23 cellular contexts compared by ENCODE assay signal in the genomic region with DNA sequence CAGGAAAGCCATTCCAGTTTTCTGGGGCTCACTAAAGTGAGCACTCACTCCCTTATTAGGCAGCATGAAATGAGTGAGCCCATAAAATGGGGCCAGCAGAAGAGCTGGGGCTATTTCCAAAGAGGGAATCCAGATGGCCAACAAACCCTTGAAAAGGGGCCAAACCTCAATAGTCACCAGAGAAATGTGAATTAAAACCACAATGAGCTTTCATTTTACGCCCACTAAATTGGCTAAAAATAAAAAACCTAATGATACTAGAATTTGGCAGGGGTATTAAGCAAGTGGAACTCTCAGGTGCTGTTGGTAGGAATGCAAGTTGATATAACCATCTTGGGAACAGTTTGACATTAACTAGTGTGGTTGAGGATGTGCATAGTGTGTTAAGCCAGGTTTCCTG. TPM values are rescaled to one million over a fixed set of nuclear protein-coding genes. Genes with fewer than 3 reads are reported as not detected.
DNase-seq lines count a peak whose midpoint lies in the region; ATAC-seq, FAIRE-seq and TF ChIP-seq lines count a peak whose summit lies in the region.
"Had no signal": no experiment of that assay in that cellular context is flagged by ENCODE, and none has a peak within 500 bp of the region (broad histone marks: within the 10 kb centered on the region; RNA-seq: fewer than 3 reads in every experiment).

No MANE protein-coding gene starts in this region.

- H3K9me3 ChIP-seq in astrocyte (ENCODE audit: insufficient read depth, low read depth, low read length) (no peaks in the 10 kb centered on the region), OCI-LY7 (ENCODE audit: low read length) (no peaks in the 10 kb centered on the region)
- H3K9me3 ChIP-seq: gastrocnemius medialis, mucosa of descending colon had no signal

- TF ChIP-seq CTCF in AG09319 (IDR thresholded peaks at IDR 0.05; ENCODE audit: low read depth, low read length) (no peak), astrocyte (IDR thresholded peaks at IDR 0.05; ENCODE audit: insufficient read depth, low read depth, low read length) (no peak), OCI-LY7 (conservative IDR thresholded peaks at IDR 0.05; ENCODE audit: low read length) (no peak)

- no peak overlapping the region for H3K9ac ChIP-seq in astrocyte (ENCODE audit: low read length)
- H3K9ac ChIP-seq: KMS-11 had no signal

- FAIRE-seq in astrocyte (lab: Jason Lieb, UNC), result no peak

- no peak for ATAC-seq in HG03135 (IDR thresholded peaks at IDR 0.05; ENCODE audit: unreplicated experiment)

- H3K36me3 Mint-ChIP-seq in astrocyte (ENCODE audit: low read depth, unreplicated experiment), result peaks cover 1% of the 10 kb centered on the region
- H3K36me3 Mint-ChIP-seq: type B pancreatic cell had no signal

- POLR2A ChIA-PET in OCI-LY7 (lab: Charles Lee), result interaction anchor here (0.5 to 1.3 kb wide), 3 partner anchors 10 to 271 kb away, joined by 3 to 5 read pairs (median 3); a partner anchor contains a TSS

- H3K4me1 Mint-ChIP-seq in astrocyte (ENCODE audit: low read depth, unreplicated experiment), result peaks cover 14% of the 10 kb centered on the region
- H3K4me1 Mint-ChIP-seq: activated CD4-positive, alpha-beta T cell treated with anti-CD3 and anti-CD28 coated beads for 36 hours; central memory CD8-positive, alpha-beta T cell; stimulated activated naive CD8-positive, alpha-beta T cell treated with anti-CD3 and anti-CD28 coated beads, Interleukin-15, amount 100 ng/mL, for 72 hours had no signal

- H3K4me2 ChIP-seq in astrocyte (ENCODE audit: low read length), result no peak overlapping the region
- no peak overlapping the region for H3K4me2 ChIP-seq in OCI-LY7 (ENCODE audit: low read length)
- H3K4me2 ChIP-seq: KMS-11, smooth muscle cell had no signal

- peaks cover 6% of the 10 kb centered on the region for H3K27me3 ChIP-seq in astrocyte (ENCODE audit: insufficient read depth, low read length)
- H3K27me3 ChIP-seq: gastrocnemius medialis had no signal

- H3K27me3 Mint-ChIP-seq in astrocyte (ENCODE audit: low read depth, unreplicated experiment), result peaks cover 23% of the 10 kb centered on the region
- H3K27me3 Mint-ChIP-seq: activated CD4-positive, alpha-beta T cell treated with anti-CD3 and anti-CD28 coated beads for 36 hours; CD4-positive, alpha-beta T cell; type B pancreatic cell had no signal

- H3K4me3 ChIP-seq in astrocyte (ENCODE audit: insufficient read depth, low read depth, low read length) (no peak overlapping the region), OCI-LY7 (ENCODE audit: low read depth, low read length, poor library complexity, severe bottlenecking) (no peak overlapping the region)
- H3K4me3 ChIP-seq: gastrocnemius medialis, mucosa of descending colon, smooth muscle cell had no signal

- no peaks in the 10 kb centered on the region for H3K9me2 ChIP-seq in OCI-LY7 (ENCODE audit: insufficient read depth, low read length)

- DNase-seq in AG09319 (ENCODE audit: extremely low read depth, low read depth) (peak; percentile 34), GM04504 (ENCODE audit: low read depth) (peak; percentile 77), astrocyte (ENCODE audit: low read depth) (peak; percentile 88), kidney tubule cell (ENCODE audit: low spot score) (peak; percentile 37), SHP77 (lab: John Stamatoyannopoulos, UW) (no peak), OCI-LY7 (ENCODE audit: low spot score) (no peak), NCI-H1417 treated with DMSO at 0.1 percent for 48 hours (lab: John Stamatoyannopoulos, UW) (no peak)
- DNase-seq: amniotic stem cell, SIG-M5 had no signal

- no peaks in the 10 kb centered on the region for H4K20me1 ChIP-seq in astrocyte (ENCODE audit: insufficient read depth, low read length)
- H4K20me1 ChIP-seq in OCI-LY7 (ENCODE audit: insufficient read depth, low read length), result no peaks in the 10 kb centered on the region

- H3K36me3 ChIP-seq in astrocyte (ENCODE audit: insufficient read depth, low read length) (no peaks in the 10 kb centered on the region), OCI-LY7 (ENCODE audit: insufficient read depth, low read length) (no peaks in the 10 kb centered on the region)
- H3K36me3 ChIP-seq: gastrocnemius medialis had no signal

- H3K4me1 ChIP-seq in astrocyte (ENCODE audit: insufficient read depth, low read length), result peaks cover 8% of the 10 kb centered on the region
- H3K4me1 ChIP-seq in OCI-LY7 (ENCODE audit: insufficient read depth, low read length, poor library complexity, severe bottlenecking), result peaks cover 21% of the 10 kb centered on the region

- CTCF ChIA-PET in OCI-LY7 (lab: Charles Lee; ENCODE audit: unreplicated experiment), result interaction anchor here (1.0 kb wide), 1 partner anchor 135 kb away, joined by 3 read pairs; a partner anchor contains a TSS

- H2AFZ ChIP-seq in astrocyte (ENCODE audit: low read depth, low read length) (no peak overlapping the region), OCI-LY7 (ENCODE audit: low read length) (no peak overlapping the region)

- no peak overlapping the region for H3K27ac Mint-ChIP-seq in astrocyte (ENCODE audit: unreplicated experiment)
- H3K27ac Mint-ChIP-seq: activated CD4-positive, alpha-beta T cell treated with anti-CD3 and anti-CD28 coated beads for 36 hours; CD4-positive, alpha-beta T cell; type B pancreatic cell had no signal

- no peak overlapping the region for H3K27ac ChIP-seq in astrocyte (ENCODE audit: low read depth, low read length)
- H3K27ac ChIP-seq in OCI-LY7 (ENCODE audit: low read depth, low read length, poor library complexity, severe bottlenecking), result no peak overlapping the region
- H3K27ac ChIP-seq: KMS-11 had no signal

- H3K4me3 Mint-ChIP-seq in astrocyte (ENCODE audit: unreplicated experiment), result no peak overlapping the region
- H3K4me3 Mint-ChIP-seq: activated CD4-positive, alpha-beta T cell treated with anti-CD3 and anti-CD28 coated beads for 36 hours; activated T-cell treated with anti-CD3 and anti-CD28 coated beads, Interleukin-2, amount 50 U/mL, for 4 hours; CD4-positive, alpha-beta T cell; central memory CD8-positive, alpha-beta T cell; stimulated activated naive CD8-positive, alpha-beta T cell treated with anti-CD3 and anti-CD28 coated beads, Interleukin-15, amount 100 ng/mL, for 72 hours; type B pancreatic cell had no signal

- intact Hi-C loops in OCI-LY7 (cut with micrococcal nuclease; ENCODE audit: unreplicated experiment), result loop anchor here (5.0 to 10.0 kb wide), 3 partner anchors 79 to 186 kb away; a partner anchor contains a TSS

- no TSS peak for BruUV-seq in OCI-LY7 (replicated peaks; lab: Mats Ljungman, UMichigan)

- H3K79me2 ChIP-seq in astrocyte (ENCODE audit: insufficient read depth, low read length) (no peaks in the 10 kb centered on the region), OCI-LY7 (ENCODE audit: insufficient read depth, low read depth, low read length) (no peaks in the 10 kb centered on the region)

- peaks cover 3% of the 10 kb centered on the region for H3K9me3 Mint-ChIP-seq in astrocyte (ENCODE audit: unreplicated experiment)
- H3K9me3 Mint-ChIP-seq: activated T-cell treated with anti-CD3 and anti-CD28 coated beads, Interleukin-2, amount 50 U/mL, for 4 hours; CD4-positive, alpha-beta T cell; central memory CD8-positive, alpha-beta T cell; stimulated activated naive CD8-positive, alpha-beta T cell treated with anti-CD3 and anti-CD28 coated beads, Interleukin-15, amount 100 ng/mL, for 72 hours; type B pancreatic cell had no signal

RNA-seq across cellular contexts. Expression of a gene that starts 42.1 kb away (rescaled TPM):
- 74.4 and 80.9 TPM in 2 replicates for total RNA-seq in astrocyte
- 88.0 and 91.0 TPM in 2 replicates for total RNA-seq in OCI-LY7 (2014; rRNA removed; shearing (Covaris generic))
- 90.4 and 90.8 TPM in 2 replicates for total RNA-seq in OCI-LY7 (2022)

RNA-seq across cellular contexts. Expression of a gene that starts 53.1 kb away (rescaled TPM):
- total RNA-seq in astrocyte (1.3 and 2.0 TPM in 2 replicates), OCI-LY7 (2022) (not detected in 2 replicates)
- not detected in 2 replicates for total RNA-seq in OCI-LY7 (2014; rRNA removed; shearing (Covaris generic))
- total RNA-seq: A673; activated CD4-positive, alpha-beta T cell treated with anti-CD3 and anti-CD28 coated beads for 36 hours; activated CD8-positive, alpha-beta memory T cell treated with anti-CD3 and anti-CD28 coated beads for 36 hours; activated T-cell treated with anti-CD3 and anti-CD28 coated beads, Interleukin-2, amount 50 U/mL, for 4 hours; CD4-positive, alpha-beta T cell; HT-29; mucosa of descending colon had no signal

Comparison
In these comparisons a context has a peak if more than half of its experiments do, and no peak if none do; other contexts are left out.
1. DNase-seq: peak in AG09319 (single experiment), GM04504 (single experiment), astrocyte (single experiment) and kidney tubule cell (single experiment); none in SHP77 (0 of 2), OCI-LY7 (single experiment) and NCI-H1417 treated with DMSO at 0.1 percent for 48 hours (single experiment).